ENCODE assay signal across 29 cellular contexts in the genomic region with DNA sequence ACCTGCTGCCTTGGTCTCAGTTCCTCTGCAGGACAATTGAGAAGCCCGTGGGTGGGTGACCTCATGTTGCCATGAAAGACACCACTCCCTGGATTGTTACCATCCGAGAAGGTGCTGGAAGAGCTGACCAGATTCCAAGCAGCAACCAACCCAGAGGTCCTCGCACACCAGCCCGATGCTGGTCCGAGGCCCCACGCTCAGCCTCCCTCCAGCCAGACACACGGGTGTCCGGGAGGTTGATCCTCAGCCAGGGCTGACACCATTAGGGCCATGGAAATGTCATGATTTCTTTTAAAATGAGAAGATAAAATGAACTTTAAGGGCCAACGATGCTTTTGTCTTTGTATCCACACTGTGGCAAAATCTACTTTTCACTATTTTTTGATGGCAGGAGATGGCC.
"Had no signal": no experiment of that assay in that cellular context is flagged by ENCODE, and none has a peak within 500 bp of the region (broad histone marks: within the 10 kb centered on the region; RNA-seq: fewer than 3 reads in every experiment).

No MANE protein-coding gene starts in this region.

- DNase-seq: naive thymus-derived CD4-positive, alpha-beta T cell; natural killer cell; nucleus accumbens; ovary; right cardiac atrium; spleen; stimulated activated CD4-positive, alpha-beta T cell treated with anti-CD3 and anti-CD28 coated beads, Interleukin-12 subunit alpha, Interleukin-12 subunit beta, amount 100 ng/mL, for 4 hours; stimulated activated CD4-positive, alpha-beta T cell treated with anti-CD3 and anti-CD28 coated beads, Interleukin-1b, Interleukin-23, amount 100 ng/mL, for 48 hours; stimulated activated CD4-positive, alpha-beta T cell treated with anti-CD3 and anti-CD28 coated beads, Interleukin-4, amount 100 ng/mL, for 1 hour; stimulated activated CD4-positive, alpha-beta T cell treated with anti-CD3 and anti-CD28 coated beads, Interleukin-4, amount 100 ng/mL, for 4 hours; stimulated activated CD8-positive, alpha-beta memory T cell treated with anti-CD3 and anti-CD28 coated beads, Interleukin-4, amount 100 ng/mL, for 48 hours; stimulated activated naive CD4-positive, alpha-beta T cell; stimulated activated naive CD8-positive, alpha-beta T cell treated with anti-CD3 and anti-CD28 coated beads, Interleukin-15, amount 100 ng/mL, for 72 hours; stimulated activated naive CD8-positive, alpha-beta T cell treated with anti-CD3 and anti-CD28 coated beads, Interleukin-15, Interleukin-2, amounts not matched to agents 100 U/mL and 50 U/mL, for 24 hours; thyroid gland; trophoblast cell; upper lobe of left lung had no signal

- H3K4me1 Mint-ChIP-seq: naive thymus-derived CD4-positive, alpha-beta T cell; stimulated activated naive CD8-positive, alpha-beta T cell treated with anti-CD3 and anti-CD28 coated beads, Interleukin-15, amount 100 ng/mL, for 72 hours had no signal

- H2AFZ ChIP-seq: neural progenitor cell, parathyroid adenoma had no signal

- H3K36me3 ChIP-seq: neural progenitor cell, neutrophil, ovary, spleen, thoracic aorta, thyroid gland, tibial nerve, upper lobe of left lung, vagina had no signal

- H3K9ac ChIP-seq: neural progenitor cell, parathyroid adenoma had no signal

- H3K27ac Mint-ChIP-seq: naive thymus-derived CD4-positive, alpha-beta T cell; natural killer cell; nephron; neural progenitor cell; progenitor cell of endocrine pancreas; stimulated activated memory B cell treated with anti-CD40 and anti-IgM and Interleukin-4, amounts not matched to agents 10 μg/mL and 1 μg/mL and 100 μg/mL, for 72 hours had no signal

- H3K27me3 ChIP-seq: neural progenitor cell, ovary, thyroid gland, upper lobe of left lung, vagina had no signal

- H3K4me2 ChIP-seq: neural progenitor cell, smooth muscle cell had no signal

- H3K9me3 ChIP-seq: neutrophil, ovary, psoas muscle, spleen, thoracic aorta, thyroid gland, tibial nerve, upper lobe of left lung, vagina had no signal

- H3K4me3 ChIP-seq: neural progenitor cell, ovary, psoas muscle, skin epidermis, smooth muscle cell, spleen, thoracic aorta, thyroid gland, tibial nerve, upper lobe of left lung, vagina had no signal

- H3K4me1 ChIP-seq: parathyroid adenoma, psoas muscle, spleen, thyroid gland, tibial nerve, upper lobe of left lung, vagina had no signal

- H3K79me2 ChIP-seq: parathyroid adenoma had no signal

- H3K4me3 Mint-ChIP-seq: naive thymus-derived CD4-positive, alpha-beta T cell; natural killer cell; nephron; neural progenitor cell; stimulated activated memory B cell treated with anti-CD40 and anti-IgM and Interleukin-4, amounts not matched to agents 10 μg/mL and 1 μg/mL and 100 μg/mL, for 72 hours; stimulated activated naive CD8-positive, alpha-beta T cell treated with anti-CD3 and anti-CD28 coated beads, Interleukin-15, amount 100 ng/mL, for 72 hours had no signal

- H3K9me3 Mint-ChIP-seq: naive thymus-derived CD4-positive, alpha-beta T cell; natural killer cell; nephron; neural progenitor cell; stimulated activated memory B cell treated with anti-CD40 and anti-IgM and Interleukin-4, amounts not matched to agents 10 μg/mL and 1 μg/mL and 100 μg/mL, for 72 hours; stimulated activated naive CD8-positive, alpha-beta T cell treated with anti-CD3 and anti-CD28 coated beads, Interleukin-15, amount 100 ng/mL, for 72 hours had no signal

- H3K36me3 Mint-ChIP-seq: naive thymus-derived CD4-positive, alpha-beta T cell; natural killer cell; neural progenitor cell; stimulated activated memory B cell treated with anti-CD40 and anti-IgM and Interleukin-4, amounts not matched to agents 10 μg/mL and 1 μg/mL and 100 μg/mL, for 72 hours had no signal

- H3K27ac ChIP-seq: neural progenitor cell, neutrophil, ovary, parathyroid adenoma, psoas muscle, skin epidermis, spleen, thoracic aorta, thyroid gland, tibial nerve, upper lobe of left lung, vagina had no signal
